18 cellular contexts compared by ENCODE assay signal in the genomic region with DNA sequence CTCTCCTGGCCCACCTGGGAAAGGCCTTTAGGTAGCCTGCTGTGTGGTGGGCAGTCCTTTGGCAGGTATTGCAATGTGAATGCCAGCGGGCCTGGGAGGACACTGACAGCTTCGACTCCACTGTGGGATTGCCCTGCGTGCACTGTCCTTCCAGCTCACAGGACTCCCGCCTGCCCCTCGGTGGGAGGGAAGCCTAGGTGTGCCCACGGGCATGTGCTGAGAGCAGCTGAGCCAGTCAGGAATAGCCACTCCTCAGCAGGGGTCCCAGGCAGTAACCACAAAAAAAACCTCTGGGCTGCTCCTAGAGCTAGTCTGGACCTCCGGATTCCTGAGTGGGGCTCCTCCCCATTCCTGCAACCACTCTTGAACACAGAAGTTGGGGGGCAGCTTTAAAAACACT.
"Had no signal": no experiment of that assay in that cellular context is flagged by ENCODE, and none has a peak within 500 bp of the region (broad histone marks: within the 10 kb centered on the region; RNA-seq: fewer than 3 reads in every experiment).

No MANE protein-coding gene starts in this region.

- ATAC-seq: left colon, left ventricle myocardium superior had no signal

- H3K79me2 ChIP-seq: hepatocyte had no signal

- H3K4me3 ChIP-seq: hepatocyte, lung, sigmoid colon had no signal

- H3K27me3 ChIP-seq: hepatocyte, sigmoid colon had no signal

- H3K27ac ChIP-seq: foreskin keratinocyte, hepatocyte, sigmoid colon had no signal

- H3K4me1 ChIP-seq: foreskin keratinocyte, sigmoid colon had no signal

- H2AFZ ChIP-seq: hepatocyte had no signal

- FAIRE-seq: colon, endothelial cell of umbilical vein, small intestine had no signal

- H3K4me2 ChIP-seq: hepatocyte had no signal

- DNase-seq: dermis blood vessel endothelial cell; erythroblast; foreskin keratinocyte; head of caudate nucleus; left colon; left ventricle myocardium superior; mesenchymal stem cell; midbrain; naive B cell; sigmoid colon; small intestine; stimulated activated CD4-positive, alpha-beta T cell treated with anti-CD3 and anti-CD28 coated beads, Interleukin-12 subunit alpha, Interleukin-12 subunit beta, amount 100 ng/mL, for 4 hours; stimulated activated naive CD4-positive, alpha-beta T cell treated with Interleukin-2 at 50 U/mL for 16 hours; trophoblast cell had no signal

- H3K36me3 ChIP-seq: sigmoid colon had no signal
